Comparison of ENCODE assay signal across 1 cellular context in the genomic region with DNA sequence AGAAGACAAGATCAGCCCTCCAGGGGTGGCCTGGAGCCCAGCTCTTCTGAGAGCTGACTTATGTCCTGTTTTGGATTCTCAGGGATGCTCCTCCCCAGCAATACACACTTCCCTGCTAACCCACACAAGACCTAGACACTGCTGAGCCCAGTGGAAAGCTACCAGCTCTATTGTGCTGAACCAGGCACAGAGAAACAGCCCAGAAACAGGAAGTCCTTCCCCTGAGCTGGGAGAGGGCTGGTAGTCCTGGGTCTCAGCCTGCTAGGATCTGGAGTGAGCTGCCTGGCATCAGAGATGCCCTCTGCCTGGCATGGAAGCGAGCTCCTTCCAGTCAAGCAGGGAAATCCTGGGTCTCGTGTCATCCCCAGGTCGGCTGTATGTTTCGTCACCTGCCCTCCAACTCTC.
TF ChIP-seq lines count a peak whose summit lies in the region.

No MANE protein-coding gene starts in this region.

TF ChIP-seq in IMR-90, 13 proteins besides CTCF, POLR2A, EP300 and RAD21:
- TF ChIP-seq FOS (IDR thresholded peaks at IDR 0.05; ENCODE audit: low read depth, low read length): no peak
- no peak for TF ChIP-seq CHD1 (IDR thresholded peaks at IDR 0.05; ENCODE audit: low read depth, low read length)
- TF ChIP-seq RCOR1 (IDR thresholded peaks at IDR 0.05; ENCODE audit: insufficient replicate concordance, low read length): no peak
- no peak for TF ChIP-seq RFX5 (IDR thresholded peaks at IDR 0.05; ENCODE audit: low read depth, low read length)
- no peak for TF ChIP-seq CEBPB (IDR thresholded peaks at IDR 0.05; ENCODE audit: low read depth, low read length)
- no peak for TF ChIP-seq NFE2L2 (IDR thresholded peaks at IDR 0.05; ENCODE audit: low read depth, low read length)
- no peak for TF ChIP-seq MXI1 (IDR thresholded peaks at IDR 0.05; ENCODE audit: borderline replicate concordance, low read depth, low read length)
- TF ChIP-seq BHLHE40 (IDR thresholded peaks at IDR 0.05; ENCODE audit: low read depth, low read length): no peak
TF ChIP-seq in IMR-90: peak in this region for 0.
